21 cellular contexts compared by ENCODE assay signal in the genomic region with DNA sequence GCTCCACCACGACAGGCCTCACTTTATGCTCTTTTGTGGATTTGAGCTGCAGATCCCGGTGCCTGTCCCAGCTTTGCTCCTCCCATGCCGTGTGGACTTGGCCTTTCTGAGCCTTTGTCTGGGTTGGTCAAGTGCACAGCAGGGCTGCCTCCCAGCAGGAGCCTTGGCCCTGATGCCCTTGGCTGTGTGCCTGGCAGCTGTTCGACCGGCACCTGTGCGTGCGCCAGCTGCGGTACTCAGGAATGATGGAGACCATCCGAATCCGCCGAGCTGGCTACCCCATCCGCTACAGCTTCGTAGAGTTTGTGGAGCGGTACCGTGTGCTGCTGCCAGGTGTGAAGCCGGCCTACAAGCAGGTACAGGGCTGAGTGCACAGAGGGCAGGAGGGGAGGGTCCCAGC. TPM values are rescaled to one million over a fixed set of nuclear protein-coding genes. Genes with fewer than 3 reads are reported as not detected.
DNase-seq lines count a peak whose midpoint lies in the region; ATAC-seq and TF ChIP-seq lines count a peak whose summit lies in the region.
"Had no signal": no experiment of that assay in that cellular context is flagged by ENCODE, and none has a peak within 500 bp of the region (broad histone marks: within the 10 kb centered on the region; RNA-seq: fewer than 3 reads in every experiment).

No MANE protein-coding gene starts in this region.

- H3K36me3 ChIP-seq in HCT116 (ENCODE audit: control insufficient read depth in 1 of 2, insufficient read depth in 2 of 2, low read length in 2 of 2): no peaks in the 10 kb centered on the region
- H3K36me3 ChIP-seq: esophagus squamous epithelium, uterus had no signal

- BruUV-seq in HCT116 (replicated peaks; lab: Mats Ljungman, UMichigan): no TSS peak

- no peaks in the 10 kb centered on the region for H4K20me1 ChIP-seq in HCT116 (ENCODE audit: insufficient read depth)

- ATAC-seq in HCT116: 0 out of 2 replicates have a peak, but pooled peaks have one; percentile 18
- ATAC-seq in left lobe of liver: peak; percentile 52
- ATAC-seq in GM21390 (IDR thresholded peaks at IDR 0.05; ENCODE audit: unreplicated experiment): no peak
- ATAC-seq in HG03432 (IDR thresholded peaks at IDR 0.05; ENCODE audit: unreplicated experiment): no peak
- ATAC-seq: SK-N-SH treated with all-trans-retinoic acid at 6 μM for 48 hours had no signal

- RAD21 ChIA-PET in HCT116 (lab: Charles Lee; ENCODE audit: low non-redundant PET in 1 of 2, low total read pairs in 2 of 2, uncharacterized antibody in 2 of 2, unreplicated experiment in 2 of 2): no interaction called here

- intact Hi-C loops in HCT116 (cut with micrococcal nuclease): no loop called here

- no peak overlapping the region for H3K27ac ChIP-seq in HCT116 (ENCODE audit: low read depth, low read length)
- H3K27ac ChIP-seq: PC-9, uterus had no signal

- DNase-seq in COLO668 (lab: John Stamatoyannopoulos, UW; ENCODE audit: unreplicated experiment) (peak; percentile 60), HCT116 (ENCODE audit: low read depth, low spot score) (no peak), NCI-H69 (lab: John Stamatoyannopoulos, UW) (peak; percentile 47), left lobe of liver (ENCODE audit: low spot score) (peak; percentile 75), NCI-H2227 treated with DMSO at 0.1 percent for 48 hours (lab: John Stamatoyannopoulos, UW) (no peak)
- DNase-seq in stimulated activated CD4-positive, alpha-beta T cell treated with anti-CD3 and anti-CD28 coated beads, Interleukin-4, amount 100 ng/mL, for 24 hours: no peak
- DNase-seq: activated CD4-positive, alpha-beta T cell treated with anti-CD3 and anti-CD28 coated beads for 48 hours; activated CD8-positive, alpha-beta memory T cell treated with anti-CD3 and anti-CD28 coated beads, Interleukin-2, amount 50 U/mL, for 4 hours; activated gamma-delta T cell; amniotic stem cell; effector CD4-positive, alpha-beta T cell; esophagus squamous epithelium; KG1; PC-9; stimulated activated CD4-positive, alpha-beta T cell treated with anti-CD3 and anti-CD28 coated beads, Interleukin-4, amount 100 ng/mL, for 4 hours; uterus had no signal

- no peaks in the 10 kb centered on the region for H3K79me2 ChIP-seq in HCT116 (ENCODE audit: insufficient read depth, low read length)

- no peak for TF ChIP-seq CTCF in HCT116 (IDR thresholded peaks at IDR 0.05 in 2 of 3, conservative IDR thresholded peaks at IDR 0.05 in 1 of 3; ENCODE audit: borderline replicate concordance in 1 of 3, insufficient read depth in 1 of 3, low read depth in 2 of 3, low read length in 2 of 3)

- H3K4me2 ChIP-seq in HCT116 (ENCODE audit: low read length): no peak overlapping the region
- H3K4me2 ChIP-seq: PC-9 had no signal

- no peak overlapping the region for H3K4me3 ChIP-seq in HCT116 (replicated peaks in 1 of 2; ENCODE audit: low read depth in 1 of 2, low read length in 2 of 2)
- H3K4me3 ChIP-seq: lung, PC-9, skin epidermis, uterus had no signal

- H3K9me3 ChIP-seq in HCT116 (ENCODE audit: control insufficient read depth in 1 of 2, insufficient read depth in 1 of 2, low read depth in 1 of 2, low read length in 2 of 2): no peaks in the 10 kb centered on the region
- H3K9me3 ChIP-seq: esophagus squamous epithelium, uterus had no signal

- no peak overlapping the region for H2AFZ ChIP-seq in HCT116 (ENCODE audit: low read depth, low read length, poor library complexity, severe bottlenecking)
- H2AFZ ChIP-seq: PC-9 had no signal

- CTCF ChIA-PET in HCT116 (lab: Charles Lee): interaction anchor here (1.1 to 1.5 kb wide), 2 partner anchors 14 to 48 kb away, joined by 3 read pairs; no protein-coding TSS in a partner anchor

- TF ChIP-seq POLR2A in HCT116 (IDR thresholded peaks at IDR 0.05; ENCODE audit: borderline replicate concordance, extremely low read depth, insufficient read depth, insufficient read length): no peak

- no peaks in the 10 kb centered on the region for H3K27me3 ChIP-seq in HCT116 (ENCODE audit: insufficient read depth, low read length)
- H3K27me3 ChIP-seq: esophagus squamous epithelium, uterus had no signal

- H3K4me1 ChIP-seq in HCT116 (ENCODE audit: control insufficient read depth in 1 of 2, insufficient read depth in 2 of 2, low read length in 2 of 2): no peaks in the 10 kb centered on the region
- H3K4me1 ChIP-seq: uterus had no signal

- H3K9me2 ChIP-seq in HCT116 (ENCODE audit: insufficient read depth): no peaks in the 10 kb centered on the region

- TF ChIP-seq RAD21 in HCT116 (IDR thresholded peaks at IDR 0.05; ENCODE audit: low read depth): no peak

- no peak overlapping the region for H3K9ac ChIP-seq in HCT116 (ENCODE audit: low read length)

- POLR2A ChIA-PET in HCT116 (lab: Charles Lee): no interaction called here

TF ChIP-seq in HCT116, 20 proteins besides CTCF, POLR2A, EP300 and RAD21:
- TF ChIP-seq CEBPB (IDR thresholded peaks at IDR 0.05; ENCODE audit: low read depth): no peak
- TF ChIP-seq SP1 (IDR thresholded peaks at IDR 0.05; ENCODE audit: low read depth): no peak
- TF ChIP-seq, protein P1, sequence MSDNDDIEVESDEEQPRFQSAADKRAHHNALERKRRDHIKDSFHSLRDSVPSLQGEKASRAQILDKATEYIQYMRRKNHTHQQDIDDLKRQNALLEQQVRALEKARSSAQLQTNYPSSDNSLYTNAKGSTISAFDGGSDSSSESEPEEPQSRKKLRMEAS (IDR thresholded peaks at IDR 0.05): no peak
- no peak for TF ChIP-seq ZFX (IDR thresholded peaks at IDR 0.05)

RNA-seq across cellular contexts. Expression of gene MYO7A, which starts 46.5 kb away (rescaled TPM):
- total RNA-seq in HCT116 (2021; ENCODE audit: unreplicated experiment): 1.8 TPM
- 2.1 and 2.8 TPM in 2 replicates for polyA plus RNA-seq in HCT116 (2012)
- 38.5 TPM for total RNA-seq in left lobe of liver

Comparison
In these comparisons a context has a peak if more than half of its experiments do, and no peak if none do; other contexts are left out.
1. DNase-seq: peak in COLO668 (single experiment), NCI-H69 (single experiment) and left lobe of liver (single experiment); none in HCT116 (single experiment), stimulated activated CD4-positive, alpha-beta T cell treated with anti-CD3 and anti-CD28 coated beads, Interleukin-4, amount 100 ng/mL, for 24 hours (single experiment) and NCI-H2227 treated with DMSO at 0.1 percent for 48 hours (single experiment).
2. ATAC-seq: peak in HCT116 (single experiment) and left lobe of liver (single experiment); none in GM21390 (single experiment) and HG03432 (single experiment).
3. RNA of gene MYO7A, which starts 46.5 kb away (total RNA-seq): 38.5 TPM in left lobe of liver (single experiment); 1.8 TPM in HCT116 (single experiment); every median in the first group is over 10 times any median in the second.